ENCODE assay signal across 1 cellular context in genomic region chr3:143283432-143284128, GRCh38.
TF ChIP-seq lines count a peak whose summit lies in the region.

No MANE protein-coding gene starts in this region.

TF ChIP-seq in K562, 482 proteins besides CTCF, POLR2A, EP300 and RAD21 (continued from another document and continues in another):
- no peak for TF ChIP-seq SIX5 (IDR thresholded peaks at IDR 0.05; ENCODE audit: borderline replicate concordance in 1 of 2, insufficient read depth in 1 of 2, low read depth in 1 of 2, low read length in 2 of 2)
- no peak for TF ChIP-seq ZBTB12 (CRISPR knock-in tag; IDR thresholded peaks at IDR 0.05)
- TF ChIP-seq ZNF280A (IDR thresholded peaks at IDR 0.05; ENCODE audit: low read depth, partially characterized antibody): no peak
- TF ChIP-seq CREM (IDR thresholded peaks at IDR 0.05; ENCODE audit: low read depth): peak; percentile 81
- TF ChIP-seq ZBTB26 (CRISPR knock-in tag; IDR thresholded peaks at IDR 0.05): no peak
- no peak for TF ChIP-seq IRF2 (CRISPR knock-in tag; IDR thresholded peaks at IDR 0.05)
- TF ChIP-seq BRD9 (IDR thresholded peaks at IDR 0.05; ENCODE audit: low read depth, partially characterized antibody): no peak
- TF ChIP-seq SIRT6 (IDR thresholded peaks at IDR 0.05; ENCODE audit: low read depth, low read length): no peak
- TF ChIP-seq ZNF146 (CRISPR knock-in tag; IDR thresholded peaks at IDR 0.05; ENCODE audit: unreplicated experiment): no peak
- no peak for TF ChIP-seq ZNF316 (IDR thresholded peaks at IDR 0.05)
- no peak for TF ChIP-seq SP1 (CRISPR knock-in tag; IDR thresholded peaks at IDR 0.05)
- no peak for TF ChIP-seq ARID2 (IDR thresholded peaks at IDR 0.05)
- no peak for TF ChIP-seq EZH2 (IDR thresholded peaks at IDR 0.05; ENCODE audit: borderline replicate concordance, low read depth, low read length)
- TF ChIP-seq CREB1 (IDR thresholded peaks at IDR 0.05): peak; percentile 82; the same call in 1 of the 2 replicates
- TF ChIP-seq CREB1 (CRISPR knock-in tag; IDR thresholded peaks at IDR 0.05): no peak
- no peak for TF ChIP-seq SMARCB1 (IDR thresholded peaks at IDR 0.05; ENCODE audit: insufficient read length, low read depth)
- TF ChIP-seq TEAD1 (CRISPR knock-in tag; IDR thresholded peaks at IDR 0.05): no peak
- no peak for TF ChIP-seq RHOXF2B (CRISPR knock-in tag; conservative IDR thresholded peaks at IDR 0.05)
- no peak for TF ChIP-seq ZNF197 (CRISPR knock-in tag; IDR thresholded peaks at IDR 0.05; ENCODE audit: low read depth)
- TF ChIP-seq ZC3H8 (IDR thresholded peaks at IDR 0.05): no peak
- no peak for TF ChIP-seq RBBP5 (IDR thresholded peaks at IDR 0.05; ENCODE audit: borderline replicate concordance, insufficient read depth, low read length, poor library complexity, severe bottlenecking)
- peak; percentile 94 for TF ChIP-seq KLF16 (IDR thresholded peaks at IDR 0.05)
- TF ChIP-seq CBX1 (IDR thresholded peaks at IDR 0.05; ENCODE audit: low read depth): no peak
- no peak for TF ChIP-seq POLR2B (IDR thresholded peaks at IDR 0.05; ENCODE audit: low read depth, partially characterized antibody)
- no peak for TF ChIP-seq CHCHD3 (CRISPR knock-in tag; IDR thresholded peaks at IDR 0.05)
- no peak for TF ChIP-seq NCOA6 (IDR thresholded peaks at IDR 0.05)
- no peak for TF ChIP-seq NR2C1 (IDR thresholded peaks at IDR 0.05)
- no peak for TF ChIP-seq NR2C1 (tag; IDR thresholded peaks at IDR 0.05)
- peak; percentile 76 for TF ChIP-seq MEIS2 (IDR thresholded peaks at IDR 0.05; ENCODE audit: partially characterized antibody)
- no peak for TF ChIP-seq HDGF (IDR thresholded peaks at IDR 0.05)
- no peak for TF ChIP-seq ETS2 (tag; IDR thresholded peaks at IDR 0.05; ENCODE audit: borderline replicate concordance, poor library complexity, severe bottlenecking)
- TF ChIP-seq USF2 (CRISPR knock-in tag; IDR thresholded peaks at IDR 0.05): no peak
- no peak for TF ChIP-seq KAT2B (IDR thresholded peaks at IDR 0.05; ENCODE audit: low read depth, low read length)
- TF ChIP-seq NBN (IDR thresholded peaks at IDR 0.05; ENCODE audit: low read depth): peak; percentile 57; the same call in 1 of the 2 replicates
- TF ChIP-seq NELFE (IDR thresholded peaks at IDR 0.05; ENCODE audit: insufficient read depth, insufficient read length): no peak
- no peak for TF ChIP-seq ZNF324 (CRISPR knock-in tag; IDR thresholded peaks at IDR 0.05)
- TF ChIP-seq ZNF407 (IDR thresholded peaks at IDR 0.05; ENCODE audit: low read depth): no peak
- TF ChIP-seq ZBTB43 (CRISPR knock-in tag; IDR thresholded peaks at IDR 0.05): no peak
- no peak for TF ChIP-seq NR1H2 (CRISPR knock-in tag; IDR thresholded peaks at IDR 0.05)
- no peak for TF ChIP-seq E2F1 (CRISPR knock-in tag; IDR thresholded peaks at IDR 0.05)
- no peak for TF ChIP-seq POU5F1 (IDR thresholded peaks at IDR 0.05; ENCODE audit: borderline replicate concordance, low read depth, low read length, partially characterized antibody)
- no peak for TF ChIP-seq ZNF436 (CRISPR knock-in tag; IDR thresholded peaks at IDR 0.05)
- TF ChIP-seq PCBP2 (IDR thresholded peaks at IDR 0.05; ENCODE audit: low read depth, low read length, poor library complexity, severe bottlenecking): no peak
- no peak for TF ChIP-seq ZNF263 (CRISPR knock-in tag; IDR thresholded peaks at IDR 0.05; ENCODE audit: borderline replicate concordance)
- TF ChIP-seq RNF2 (IDR thresholded peaks at IDR 0.05): peak; percentile 76; the same call in 1 of the 2 replicates
- no peak for TF ChIP-seq TGIF2 (CRISPR knock-in tag; IDR thresholded peaks at IDR 0.05)
- no peak for TF ChIP-seq ZNF740 (CRISPR knock-in tag; IDR thresholded peaks at IDR 0.05)
- no peak for TF ChIP-seq ZNF740 (tag; IDR thresholded peaks at IDR 0.05)
- no peak for TF ChIP-seq CBX8 (IDR thresholded peaks at IDR 0.05; ENCODE audit: borderline replicate concordance, extremely low read depth, low read depth, low read length, poor library complexity, severe bottlenecking)
- TF ChIP-seq NFE2L1 (tag; IDR thresholded peaks at IDR 0.05; ENCODE audit: borderline replicate concordance, low read depth): no peak
- no peak for TF ChIP-seq MCM7 (IDR thresholded peaks at IDR 0.05)
- no peak for TF ChIP-seq ZNF124 (CRISPR knock-in tag; IDR thresholded peaks at IDR 0.05)
- no peak for TF ChIP-seq IRF9 (tag; IDR thresholded peaks at IDR 0.05)
- no peak for TF ChIP-seq RFX1 (IDR thresholded peaks at IDR 0.05)
